Comparison of ENCODE assay signal across 1 cellular context in the genomic region with DNA sequence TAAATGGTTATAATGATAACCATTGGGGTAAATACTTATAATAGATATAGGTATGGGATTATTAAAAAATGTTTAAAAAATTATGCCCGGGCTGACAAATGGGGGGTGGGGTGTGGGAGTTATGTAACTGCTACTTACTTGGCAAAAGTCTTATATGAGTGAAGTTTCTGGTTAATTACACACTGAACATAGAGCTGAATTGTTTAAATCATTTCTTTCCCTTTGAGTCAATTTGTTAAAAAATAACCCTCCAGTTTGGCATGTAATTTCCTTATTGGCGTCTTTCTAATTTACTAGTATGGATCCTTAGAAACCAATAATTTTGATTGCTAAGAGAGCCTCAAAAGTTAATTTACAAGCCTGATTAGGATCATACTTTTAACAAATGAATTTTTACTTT.
TF ChIP-seq lines count a peak whose summit lies in the region.

No MANE protein-coding gene starts in this region.

TF ChIP-seq in liver, 16 proteins besides CTCF, POLR2A, EP300 and RAD21:
- TF ChIP-seq, protein P1, sequence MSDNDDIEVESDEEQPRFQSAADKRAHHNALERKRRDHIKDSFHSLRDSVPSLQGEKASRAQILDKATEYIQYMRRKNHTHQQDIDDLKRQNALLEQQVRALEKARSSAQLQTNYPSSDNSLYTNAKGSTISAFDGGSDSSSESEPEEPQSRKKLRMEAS (IDR thresholded peaks at IDR 0.05), result no peak
- TF ChIP-seq GABPA (IDR thresholded peaks at IDR 0.05 in 1 of 2, conservative IDR thresholded peaks at IDR 0.05 in 1 of 2), result no peak
- TF ChIP-seq HNF4G (IDR thresholded peaks at IDR 0.05), result no peak
- TF ChIP-seq SP1 (IDR thresholded peaks at IDR 0.05), result no peak
- no peak for TF ChIP-seq RXRA (IDR thresholded peaks at IDR 0.05)
- TF ChIP-seq TAF1 (conservative IDR thresholded peaks at IDR 0.05), result no peak
- no peak for TF ChIP-seq HNF4A (conservative IDR thresholded peaks at IDR 0.05)
